Comparison of ENCODE assay signal across 9 cellular contexts in the genomic region with DNA sequence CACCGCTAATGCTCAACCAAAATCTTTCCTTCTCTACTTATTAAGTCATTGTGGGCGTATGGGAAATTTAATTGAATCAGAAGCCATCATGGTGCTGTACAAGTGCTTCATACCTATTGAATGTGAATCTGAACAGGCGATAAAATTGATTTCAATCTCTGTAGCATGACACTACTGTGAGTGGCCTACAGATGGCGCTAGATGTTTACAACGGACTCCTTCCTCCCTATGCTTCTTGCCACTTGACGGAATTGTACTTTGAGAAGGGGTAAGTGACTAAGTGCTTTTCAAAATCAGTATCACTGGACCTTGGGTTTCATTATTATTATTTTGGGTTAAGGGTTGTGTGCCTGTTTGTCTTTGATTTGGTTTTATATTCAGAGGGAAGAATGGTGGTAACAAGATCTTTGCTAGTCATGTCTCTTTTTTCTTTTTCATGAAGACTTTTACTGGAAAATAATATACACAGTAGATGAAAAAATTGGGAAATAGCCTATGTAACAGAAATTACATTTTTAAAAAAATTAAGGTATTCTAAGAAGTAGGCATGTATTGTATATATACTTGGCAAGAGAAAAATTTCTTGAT. TPM values are rescaled to one million over a fixed set of nuclear protein-coding genes. Genes with fewer than 3 reads are reported as not detected.
DNase-seq lines count a peak whose midpoint lies in the region; ATAC-seq and TF ChIP-seq lines count a peak whose summit lies in the region.
"Had no signal": no experiment of that assay in that cellular context is flagged by ENCODE, and none has a peak within 500 bp of the region (broad histone marks: within the 10 kb centered on the region; RNA-seq: fewer than 3 reads in every experiment).

No MANE protein-coding gene starts in this region.

- ATAC-seq in HG03159 (IDR thresholded peaks at IDR 0.05; ENCODE audit: unreplicated experiment) (peak; percentile 79), left lung (peak; percentile 98)
- peak; percentile 72 to 77 for ATAC-seq in activated CD4-positive, CD25-positive, alpha-beta regulatory T cell treated with anti-CD3 and anti-CD28 coated beads, Interleukin-2, amount 50 U/mL, for 24 hours

- H3K4me3 ChIP-seq in left lung, result no peak overlapping the region
- H3K4me3 ChIP-seq: BLaER1 had no signal

- H3K4me1 ChIP-seq in left lung, result peaks cover 0 to 5% of the 10 kb centered on the region in 2 donors
- H3K4me1 ChIP-seq: BLaER1 had no signal

- no peaks in the 10 kb centered on the region for H3K9me3 ChIP-seq in left lung
- H3K9me3 ChIP-seq: BLaER1 had no signal

- H3K36me3 ChIP-seq in left lung, result peaks cover 0 to 57% of the 10 kb centered on the region in 2 donors
- H3K36me3 ChIP-seq: BLaER1 had no signal

- DNase-seq in NCI-H510A treated with DMSO at 0.1 percent for 48 hours (lab: John Stamatoyannopoulos, UW) (peak; percentile 62), NCI-H510A (lab: John Stamatoyannopoulos, UW) (no peak), NCI-H345 treated with DMSO at 0.1 percent for 48 hours (lab: John Stamatoyannopoulos, UW; ENCODE audit: unreplicated experiment) (peak; percentile 60), cerebellar cortex (ENCODE audit: low spot score) (peak; percentile 51), left lung (peak in 1 of 2 donors; percentile 40)
- peak; percentile 50 for DNase-seq in stimulated activated CD8-positive, alpha-beta memory T cell treated with anti-CD3 and anti-CD28 coated beads, Interleukin-12 subunit alpha, Interleukin-12 subunit beta, amount 100 ng/mL, for 1 hour (ENCODE audit: low read depth)

- H3K27ac ChIP-seq in left lung, result no peak overlapping the region
- H3K27ac ChIP-seq: BLaER1 had no signal

- no peaks in the 10 kb centered on the region for H3K27me3 ChIP-seq in left lung
- H3K27me3 ChIP-seq: BLaER1 had no signal

- TF ChIP-seq CTCF in left lung (IDR thresholded peaks at IDR 0.05), result peak; percentile 74 to 85

- intact Hi-C loops in left lung (cut with DNase I), result loop anchor here in 1 of 2 donors (10.0 kb wide), 1 partner anchor 52 kb away; no protein-coding TSS in a partner anchor

RNA-seq across cellular contexts. Expression of gene ACP3, which starts 35.4 kb away (rescaled TPM):
- total RNA-seq in left lung, result 10 to 100 TPM; 11.9 to 24.3 TPM
